ENCODE assay signal across 21 cellular contexts in the genomic region with DNA sequence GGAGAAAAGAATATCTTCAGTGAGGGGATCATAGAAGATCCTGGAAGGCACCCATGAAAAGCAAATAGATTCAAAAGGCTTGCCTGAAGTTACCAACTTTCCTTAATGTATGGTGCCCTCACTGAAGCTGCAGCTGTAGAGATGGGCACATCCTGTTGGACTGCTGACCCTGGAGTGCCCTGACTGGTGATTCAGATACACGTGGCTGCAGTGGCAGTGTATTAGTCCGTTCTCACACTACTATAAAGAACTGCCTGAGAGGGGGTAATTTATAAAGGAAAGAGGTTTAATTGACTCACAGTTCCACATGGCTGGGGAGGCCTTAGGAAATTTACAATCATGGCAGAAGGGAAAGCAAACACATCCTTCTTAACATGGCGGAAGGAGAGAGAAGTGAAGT.
DNase-seq lines count a peak whose midpoint lies in the region; TF ChIP-seq lines count a peak whose summit lies in the region.
"Had no signal": no experiment of that assay in that cellular context is flagged by ENCODE, and none has a peak within 500 bp of the region (broad histone marks: within the 10 kb centered on the region; RNA-seq: fewer than 3 reads in every experiment).

No MANE protein-coding gene starts in this region.

- H3K79me2 ChIP-seq in ACC112 (ENCODE audit: control insufficient read depth, insufficient read depth, low read length, unreplicated experiment) = no peaks in the 10 kb centered on the region

- H3K4me1 ChIP-seq in ACC112 (ENCODE audit: control insufficient read depth, insufficient read depth, low read length, unreplicated experiment) = peaks cover 37% of the 10 kb centered on the region
- H3K4me1 ChIP-seq: gastrocnemius medialis, neural progenitor cell had no signal

- peak overlapping the region; percentile 80 for H3K27ac ChIP-seq in ACC112 (ENCODE audit: low read depth, low read length)
- H3K27ac ChIP-seq in brain microvascular endothelial cell = peak overlapping the region; percentile 91
- H3K27ac ChIP-seq: neural progenitor cell, RWPE1 had no signal

- DNase-seq in LHCN-M2 (ENCODE audit: low read depth) (peak; percentile 69), brain microvascular endothelial cell (peak; percentile 77), kidney epithelial cell (ENCODE audit: low read depth) (peak; percentile 28), T-helper 9 cell (no peak), NCI-H526 (lab: John Stamatoyannopoulos, UW) (no peak)
- no peak for DNase-seq in effector CD8-positive, alpha-beta T cell (lab: John Stamatoyannopoulos, UW)
- no peak for DNase-seq in activated T-cell treated with anti-CD3 and anti-CD28 coated beads, Interleukin-2, amount 50 U/mL, for 1 hour
- DNase-seq: activated CD4-positive, CD25-positive, alpha-beta regulatory T cell; activated naive CD8-positive, alpha-beta T cell treated with anti-CD3 and anti-CD28 coated beads, Interleukin-2, amount 10 ng/mL, durations not matched to agents 7 days and 5 days; C1 segment of cervical spinal cord; central memory CD4-positive, alpha-beta T cell; endodermal cell; gastrocnemius medialis; left colon; retina; stimulated activated CD4-positive, alpha-beta T cell treated with anti-CD3 and anti-CD28 coated beads, Interleukin-15, amount 100 ng/mL, for 24 hours; T-cell had no signal

- H3K27me3 ChIP-seq in ACC112 (ENCODE audit: insufficient read depth, low read length) (no peaks in the 10 kb centered on the region), brain microvascular endothelial cell (replicated peaks) (no peaks in the 10 kb centered on the region), kidney epithelial cell (ENCODE audit: control insufficient read depth, insufficient read depth, low read length) (no peaks in the 10 kb centered on the region)
- H3K27me3 ChIP-seq: gastrocnemius medialis, neural progenitor cell, tibial nerve had no signal

- peaks cover 46% of the 10 kb centered on the region for H3K36me3 ChIP-seq in ACC112 (ENCODE audit: insufficient read depth, low read length)
- H3K36me3 ChIP-seq in brain microvascular endothelial cell (replicated peaks) = peaks cover 7% of the 10 kb centered on the region
- H3K36me3 ChIP-seq in kidney epithelial cell (ENCODE audit: control insufficient read depth, insufficient read depth, low read length) = no peaks in the 10 kb centered on the region
- H3K36me3 ChIP-seq: gastrocnemius medialis, neural progenitor cell had no signal

- H3K4me3 ChIP-seq in ACC112 (ENCODE audit: low read depth, low read length) (no peak overlapping the region), brain microvascular endothelial cell (ENCODE audit: low read depth, low read length) (no peak overlapping the region), kidney epithelial cell (ENCODE audit: low read depth, low read length) (no peak overlapping the region)
- H3K4me3 ChIP-seq: gastrocnemius medialis, neural progenitor cell, tibial nerve had no signal

- in situ Hi-C loops in brain microvascular endothelial cell (cut with HindIII; ENCODE audit: low pct_ligation_motif_present, low sequenced_read_pairs) = no loop called here

- no peak overlapping the region for H2AFZ ChIP-seq in ACC112 (ENCODE audit: low read length, unreplicated experiment)
- H2AFZ ChIP-seq: neural progenitor cell had no signal

- no peak for TF ChIP-seq CTCF in brain microvascular endothelial cell (IDR thresholded peaks at IDR 0.05; ENCODE audit: low read depth, low read length, missing control alignments)
- no peak for TF ChIP-seq CTCF in kidney epithelial cell (IDR thresholded peaks at IDR 0.05; ENCODE audit: insufficient read depth, low read length, poor library complexity, severe bottlenecking)

Comparison
In these comparisons a context has a peak if more than half of its experiments do, and no peak if none do; other contexts are left out.
1. DNase-seq: peak in LHCN-M2 (single experiment), brain microvascular endothelial cell (single experiment) and kidney epithelial cell (single experiment); none in T-helper 9 cell (single experiment), effector CD8-positive, alpha-beta T cell (single experiment), activated T-cell treated with anti-CD3 and anti-CD28 coated beads, Interleukin-2, amount 50 U/mL, for 1 hour (single experiment) and NCI-H526 (0 of 2).